8 cellular contexts compared by ENCODE assay signal in the genomic region with DNA sequence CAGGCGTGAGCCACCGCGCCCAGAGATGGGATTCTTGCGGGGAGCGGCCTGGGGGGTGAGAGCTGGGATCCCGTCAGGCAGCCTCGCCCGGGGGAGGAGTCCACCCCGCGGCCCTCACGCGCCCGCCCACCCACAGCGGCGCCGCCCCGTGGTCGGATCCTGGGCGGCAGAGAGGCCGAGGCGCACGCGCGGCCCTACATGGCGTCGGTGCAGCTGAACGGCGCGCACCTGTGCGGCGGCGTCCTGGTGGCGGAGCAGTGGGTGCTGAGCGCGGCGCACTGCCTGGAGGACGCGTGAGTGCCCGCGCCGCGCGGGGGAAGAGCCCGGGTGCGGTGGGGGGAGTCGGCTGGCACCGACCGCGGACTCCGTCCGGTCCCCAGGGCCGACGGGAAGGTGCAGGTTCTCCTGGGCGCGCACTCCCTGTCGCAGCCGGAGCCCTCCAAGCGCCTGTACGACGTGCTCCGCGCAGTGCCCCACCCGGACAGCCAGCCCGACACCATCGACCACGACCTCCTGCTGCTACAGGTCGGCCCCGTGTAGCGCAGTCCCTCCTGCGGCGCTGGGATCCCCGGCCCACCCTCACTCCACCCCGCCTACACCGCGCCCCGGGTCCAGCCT. TPM values are rescaled to one million over a fixed set of nuclear protein-coding genes. Genes with fewer than 3 reads are reported as not detected.
DNase-seq lines count a peak whose midpoint lies in the region; ATAC-seq, FAIRE-seq and TF ChIP-seq lines count a peak whose summit lies in the region.

No MANE protein-coding gene starts in this region.

- no peaks in the 10 kb centered on the region for H4K20me1 ChIP-seq in mammary epithelial cell (ENCODE audit: insufficient read depth, low read length)

- H3K27ac ChIP-seq in mammary epithelial cell (ENCODE audit: insufficient read depth, low read depth, low read length) = no peak overlapping the region

- H3K27me3 ChIP-seq in mammary epithelial cell (ENCODE audit: insufficient read depth, low read length) = no peaks in the 10 kb centered on the region

- H3K9me3 ChIP-seq in mammary epithelial cell (replicated peaks; ENCODE audit: insufficient read depth, low read length) = no peaks in the 10 kb centered on the region

- ATAC-seq in left colon = peak; percentile 71
- ATAC-seq in GM18861 (IDR thresholded peaks at IDR 0.05; ENCODE audit: unreplicated experiment) = no peak

- no peaks in the 10 kb centered on the region for H3K36me3 ChIP-seq in mammary epithelial cell (ENCODE audit: insufficient read depth, low read length)

- peaks cover 11% of the 10 kb centered on the region for H3K4me1 Mint-ChIP-seq in T-helper 2 cell treated with Interferon-gamma antibody and Interleukin-4, amounts not matched to agents 5 μg/mL and 100 μg/mL, for 36 hours (ENCODE audit: low read depth)

- no peak for FAIRE-seq in D721Med (lab: Jason Lieb, UNC)

- H2AFZ ChIP-seq in mammary epithelial cell (ENCODE audit: low read depth, low read length) = peak overlapping the region; percentile 39

- no peaks in the 10 kb centered on the region for H3K36me3 Mint-ChIP-seq in T-helper 2 cell treated with Interferon-gamma antibody and Interleukin-4, amounts not matched to agents 5 μg/mL and 100 μg/mL, for 36 hours (ENCODE audit: low read depth)

- no TSS peak for BruUV-seq in mammary epithelial cell (replicated peaks; lab: Mats Ljungman, UMichigan)

- H3K9me3 Mint-ChIP-seq in T-helper 2 cell treated with Interferon-gamma antibody and Interleukin-4, amounts not matched to agents 5 μg/mL and 100 μg/mL, for 36 hours = no peaks in the 10 kb centered on the region

- H3K4me3 Mint-ChIP-seq in T-helper 2 cell treated with Interferon-gamma antibody and Interleukin-4, amounts not matched to agents 5 μg/mL and 100 μg/mL, for 36 hours = no peak overlapping the region

- TF ChIP-seq CTCF in D721Med (IDR thresholded peaks at IDR 0.05; ENCODE audit: insufficient read depth, missing control alignments) (peak; percentile 21), mammary epithelial cell (conservative IDR thresholded peaks at IDR 0.05 in 1 of 2, IDR thresholded peaks at IDR 0.05 in 1 of 2; ENCODE audit: extremely low read depth in 1 of 2, insufficient read depth in 1 of 2, low read depth in 1 of 2, low read length in 2 of 2) (no peak)

- H3K4me2 ChIP-seq in mammary epithelial cell (ENCODE audit: insufficient read depth, low read depth, low read length) = peak overlapping the region; percentile 21

- H3K9ac ChIP-seq in mammary epithelial cell (ENCODE audit: insufficient read depth, low read length) = no peak overlapping the region

- intact Hi-C loops in mammary epithelial cell (cut with micrococcal nuclease) (no loop called here), left colon (cut with DNase I, micrococcal nuclease) (loop anchor here in 1 of 2 donors (5.0 kb wide), 1 partner anchor 57 kb away; a partner anchor contains a TSS)

- in situ Hi-C loops in mammary epithelial cell (cut with MboI; ENCODE audit: low sequenced_read_pairs in 2 of 2) = no loop called here

- CTCF ChIA-PET in mammary epithelial cell (lab: Charles Lee; ENCODE audit: low non-redundant PET) = no interaction called here

- peak overlapping the region in 1 of 3 experiments; percentile 20 for H3K4me3 ChIP-seq in mammary epithelial cell (replicated peaks in 1 of 3; ENCODE audit: insufficient read depth in 1 of 3, low read depth in 2 of 3, low read length in 3 of 3)

- DNase-seq in D721Med (ENCODE audit: insufficient read length, low spot score) (peak; percentile 97), HuH-7 (ENCODE audit: low spot score) (peak; percentile 89), mammary epithelial cell (peak; percentile 61), left colon (peak; percentile 78 to 83), HK-2 (ENCODE audit: unreplicated experiment) (no peak)
- peak; percentile 45 for DNase-seq in T-helper 2 cell treated with Interferon-gamma antibody and Interleukin-4, amounts not matched to agents 5 μg/mL and 100 μg/mL, for 36 hours (ENCODE audit: low spot score)
- peak; percentile 24 to 50 (median 44) for DNase-seq in stimulated activated CD4-positive, alpha-beta T cell treated with anti-CD3 and anti-CD28 coated beads, TNF-alpha, amount 100 ng/mL, for 48 hours (ENCODE audit: low read depth in 3 of 3)

- H3K27ac Mint-ChIP-seq in T-helper 2 cell treated with Interferon-gamma antibody and Interleukin-4, amounts not matched to agents 5 μg/mL and 100 μg/mL, for 36 hours = no peak overlapping the region

- H3K27me3 Mint-ChIP-seq in T-helper 2 cell treated with Interferon-gamma antibody and Interleukin-4, amounts not matched to agents 5 μg/mL and 100 μg/mL, for 36 hours (ENCODE audit: low read depth) = peaks cover 12% of the 10 kb centered on the region

- dilution Hi-C loops in mammary epithelial cell (cut with HindIII; ENCODE audit: low sequenced_read_pairs) = loop anchor here (10.0 kb wide), 1 partner anchor 266 kb away; no protein-coding TSS in a partner anchor

- no peaks in the 10 kb centered on the region for H3K79me2 ChIP-seq in mammary epithelial cell (ENCODE audit: insufficient read depth, low read length)

- 6% methylated on average over 6 of the region's 76 CpGs for WGBS in mammary epithelial cell (ENCODE audit: low coverage, missing lambda C conversion rate)

- H3K4me1 ChIP-seq in mammary epithelial cell (ENCODE audit: insufficient read depth, low read length) = peaks cover 4% of the 10 kb centered on the region

RNA-seq across cellular contexts. Expression of a gene that starts 1.1 kb away (rescaled TPM):
- total RNA-seq in mammary epithelial cell (1 to 10 TPM in 1 of 2 donors, under 1 TPM in 1; 0.50 to 1.3 TPM), left colon (100 to 1,000 TPM in 1 of 2 donors, 10 to 100 TPM in 1; 57.0 to 136 TPM)
- 1.0 TPM for polyA plus RNA-seq in mammary epithelial cell
- polyA minus RNA-seq in mammary epithelial cell = not detected

RNA-seq across cellular contexts. Expression of a gene that starts 8.5 kb away (rescaled TPM):
- total RNA-seq in mammary epithelial cell = not detected
- polyA plus RNA-seq in mammary epithelial cell = not detected
- not detected for polyA minus RNA-seq in mammary epithelial cell
- total RNA-seq in left colon = under 1 TPM in 1 of 2 donors, not detected in 1; 0.81 TPM

RNA-seq across cellular contexts. Expression of a gene that starts 19.8 kb away (rescaled TPM):
- not detected for total RNA-seq in mammary epithelial cell
- polyA plus RNA-seq in mammary epithelial cell = not detected
- not detected for polyA minus RNA-seq in mammary epithelial cell
- not detected for total RNA-seq in left colon

RNA-seq across cellular contexts. Expression of a gene that starts 32.4 kb away (rescaled TPM):
- total RNA-seq in mammary epithelial cell = 10 to 100 TPM; 22.5 to 36.1 TPM
- polyA plus RNA-seq in mammary epithelial cell = 21.7 TPM
- polyA minus RNA-seq in mammary epithelial cell = 15.7 TPM
- total RNA-seq in left colon = 10 to 100 TPM; 63.1 to 70.6 TPM

RNA-seq across cellular contexts. Expression of a gene that starts 32.7 kb away (rescaled TPM):
- total RNA-seq in mammary epithelial cell (not detected), left colon (not detected)
- not detected for polyA plus RNA-seq in mammary epithelial cell
- not detected for polyA minus RNA-seq in mammary epithelial cell

Comparison
In these comparisons a context has a peak if more than half of its experiments do, and no peak if none do; other contexts are left out.
1. RNA of a gene that starts 1.1 kb away (total RNA-seq): 57.0 to 136 TPM in left colon; 0.50 to 1.3 TPM in mammary epithelial cell; every median in the first group is over 10 times any median in the second.